ENCODE assay signal across 8 cellular contexts in genomic region chr14:58297762-58298476, GRCh38. TPM values are rescaled to one million over a fixed set of nuclear protein-coding genes. Genes with fewer than 3 reads are reported as not detected.
A peak's percentile ranks its signal among the peaks of the same experiment; 100 is the strongest.
DNase-seq lines count a peak whose midpoint lies in the region; ATAC-seq, FAIRE-seq and TF ChIP-seq lines count a peak whose summit lies in the region.

No MANE protein-coding gene starts in this region.

- peaks cover 10% of the 10 kb centered on the region for H3K4me1 ChIP-seq in keratinocyte (ENCODE audit: control insufficient read depth, extremely low read depth, insufficient read depth, low read length)

- H3K4me3 ChIP-seq in keratinocyte (ENCODE audit: control insufficient read depth in 2 of 3, extremely low read depth in 1 of 3, insufficient read depth in 2 of 3, low read depth in 1 of 3, low read length in 3 of 3), result peak overlapping the region; percentile 92 to 99 (median 93)

- peak; percentile 100 for DNase-seq in AG09319 (ENCODE audit: extremely low read depth, low read depth)
- peak; percentile 100 for DNase-seq in NCI-H345 (lab: John Stamatoyannopoulos, UW)
- peak; percentile 98 for DNase-seq in activated CD4-positive, CD25-positive, alpha-beta regulatory T cell treated with anti-CD3 and anti-CD28 coated beads, Interleukin-2, amount 50 U/mL, for 16 hours (ENCODE audit: low read depth, low spot score)
- peak; percentile 98 for DNase-seq in cerebellum (ENCODE audit: low spot score)
- peak; percentile 92 for DNase-seq in keratinocyte (ENCODE audit: low read depth, low spot score)
- peak; percentile 93 to 96 for DNase-seq in stimulated activated CD4-positive, alpha-beta T cell treated with anti-CD3 and anti-CD28 coated beads, Interleukin-15, amount 100 ng/mL, for 1 hour (ENCODE audit: low read depth in 1 of 2, low spot score in 1 of 2)

- no peaks in the 10 kb centered on the region for H3K27me3 ChIP-seq in keratinocyte (ENCODE audit: control insufficient read depth, extremely low read depth, insufficient read depth, low read length)

- ATAC-seq in GM19023 (IDR thresholded peaks at IDR 0.05; ENCODE audit: unreplicated experiment), result peak; percentile 79
- ATAC-seq in HG03196 (IDR thresholded peaks at IDR 0.05; ENCODE audit: unreplicated experiment), result peak; percentile 81

- H3K9ac ChIP-seq in keratinocyte (ENCODE audit: control insufficient read depth, extremely low read depth, insufficient read depth, low read length), result peak overlapping the region; percentile 97

- FAIRE-seq in keratinocyte (lab: Jason Lieb, UNC), result peak; percentile 95

- H3K36me3 ChIP-seq in keratinocyte (ENCODE audit: control insufficient read depth in 2 of 2, extremely low read depth in 1 of 2, insufficient read depth in 2 of 2, low read length in 2 of 2), result peaks cover 10 to 11% of the 10 kb centered on the region in 2 experiments

- dilution Hi-C loops in keratinocyte (cut with MboI; ENCODE audit: extremely low pct_ligation_motif_present, low sequenced_read_pairs), result no loop called here

- peaks cover 63% of the 10 kb centered on the region for H3K79me2 ChIP-seq in keratinocyte (ENCODE audit: control insufficient read depth, insufficient read depth, low read length)

- peak overlapping the region; percentile 96 for H3K4me2 ChIP-seq in keratinocyte (ENCODE audit: control insufficient read depth, extremely low read depth, insufficient read depth, low read depth, low read length)

- peak overlapping the region; percentile 98 for H2AFZ ChIP-seq in keratinocyte (ENCODE audit: control insufficient read depth, low read length)

- H4K20me1 ChIP-seq in keratinocyte (ENCODE audit: control insufficient read depth, extremely low read depth, insufficient read depth, low read length), result peaks cover 5% of the 10 kb centered on the region

- no peaks in the 10 kb centered on the region for H3K9me3 ChIP-seq in keratinocyte (ENCODE audit: control insufficient read depth, low read depth, low read length)

- peak overlapping the region; percentile 97 for H3K27ac ChIP-seq in keratinocyte (ENCODE audit: control insufficient read depth, insufficient read depth, low read length)

- H3K9me1 ChIP-seq in keratinocyte (ENCODE audit: control insufficient read depth, extremely low read depth, insufficient read depth, low read length), result no peaks in the 10 kb centered on the region

- TF ChIP-seq CTCF in AG09319 (IDR thresholded peaks at IDR 0.05; ENCODE audit: low read depth, low read length) (no peak; the same call in none of the 2 replicates), keratinocyte (optimal IDR thresholded peaks at IDR 0.05 in 1 of 3, IDR thresholded peaks at IDR 0.05 in 1 of 3, conservative IDR thresholded peaks at IDR 0.05 in 1 of 3; ENCODE audit: extremely low read depth in 1 of 3, insufficient read depth in 2 of 3, low read length in 3 of 3) (peak in 1 of 3 experiments; percentile 24)

RNA-seq across cellular contexts. Expression of gene ARID4A, which starts 0.4 kb away (rescaled TPM):
- total RNA-seq in cerebellum, result 55.8 TPM
- 2.6 to 8.4 TPM (median 4.8 TPM) in 3 replicates for polyA plus RNA-seq in keratinocyte
- polyA plus RNA-seq in keratinocyte (2011; ENCODE audit: low read depth), result 65.5 TPM
- 2.4 and 4.2 TPM in 2 replicates for polyA plus RNA-seq in keratinocyte (2011; cell fraction: cytosol; rRNA removed)
- 7.7 and 13.7 TPM in 2 replicates for polyA plus RNA-seq in keratinocyte (2011; cell fraction: nucleus; rRNA removed)
- polyA plus RNA-seq in keratinocyte (2012; ENCODE audit: low replicate concordance), result 4.5 and 10.6 TPM in 2 replicates
- 1.2 to 14.4 TPM (median 5.3 TPM) in 3 replicates for polyA minus RNA-seq in keratinocyte
- polyA minus RNA-seq in keratinocyte (2011; cell fraction: cytosol; rRNA and poly(A)+ RNA removed), result 4.0 TPM
- polyA minus RNA-seq in keratinocyte (2011; cell fraction: nucleus; rRNA and poly(A)+ RNA removed), result 11.6 and 25.5 TPM in 2 replicates

RNA-seq across cellular contexts. Expression of gene PSMA3, which starts 53.3 kb away (rescaled TPM):
- total RNA-seq in cerebellum, result 48.9 TPM
- 240 to 325 TPM (median 241 TPM) in 3 replicates for polyA plus RNA-seq in keratinocyte
- 209 TPM for polyA plus RNA-seq in keratinocyte (2011; ENCODE audit: low read depth)
- 216 and 353 TPM in 2 replicates for polyA plus RNA-seq in keratinocyte (2011; cell fraction: cytosol; rRNA removed)
- 158 and 224 TPM in 2 replicates for polyA plus RNA-seq in keratinocyte (2011; cell fraction: nucleus; rRNA removed)
- 102 and 167 TPM in 2 replicates for polyA plus RNA-seq in keratinocyte (2012; ENCODE audit: low replicate concordance)
- 101 to 200 TPM (median 123 TPM) in 3 replicates for polyA minus RNA-seq in keratinocyte
- polyA minus RNA-seq in keratinocyte (2011; cell fraction: cytosol; rRNA and poly(A)+ RNA removed), result 42.6 TPM
- 27.3 and 47.9 TPM in 2 replicates for polyA minus RNA-seq in keratinocyte (2011; cell fraction: nucleus; rRNA and poly(A)+ RNA removed)

Comparison
In these comparisons a context has a peak if more than half of its experiments do, and no peak if none do; other contexts are left out.
1. Peak in every context shown above with its lines: DNase-seq, ATAC-seq, H3K4me3 ChIP-seq and H3K27ac ChIP-seq.